ENCODE assay signal across 2 cellular contexts in genomic region chr5:163415673-163416072, GRCh38. TPM values are rescaled to one million over a fixed set of nuclear protein-coding genes. Genes with fewer than 3 reads are reported as not detected.
"Had no signal": no experiment of that assay in that cellular context is flagged by ENCODE, and none has a peak within 500 bp of the region (broad histone marks: within the 10 kb centered on the region; RNA-seq: fewer than 3 reads in every experiment).

No MANE protein-coding gene starts in this region.

RNA-seq across cellular contexts. Expression of gene HMMR, which starts 44.8 kb away (rescaled TPM):
- total RNA-seq: ascending aorta, body of pancreas had no signal
